Comparison of ENCODE assay signal across 1 cellular context in the genomic region with DNA sequence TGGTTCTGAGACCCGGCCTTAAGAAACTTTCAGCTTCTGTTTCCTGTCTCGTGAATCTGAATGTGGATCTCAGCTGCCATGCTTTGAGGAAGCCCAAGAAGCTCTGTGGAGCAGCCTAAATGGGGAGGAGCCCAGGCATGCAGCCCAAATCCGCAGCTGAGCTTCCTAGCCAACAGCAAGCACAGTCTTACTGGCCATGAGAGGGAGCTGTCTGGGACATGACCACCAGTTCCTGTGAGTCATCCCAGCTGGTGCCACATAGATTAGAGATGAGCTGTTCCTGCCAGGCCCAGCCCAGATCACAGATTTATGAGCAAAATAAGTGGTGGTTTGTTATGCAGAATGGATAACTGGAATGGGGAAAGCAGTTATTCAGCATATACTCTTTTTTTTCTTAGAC.
TF ChIP-seq lines count a peak whose summit lies in the region.

No MANE protein-coding gene starts in this region.

TF ChIP-seq in HEK293T, 16 proteins besides CTCF, POLR2A, EP300 and RAD21 (continued from another document):
- no peak for TF ChIP-seq ELF4 (IDR thresholded peaks at IDR 0.05)
